In genomic region chr12:66234722-66235625, GRCh38 we compare ENCODE assay signal across 8 cellular contexts. TPM values are rescaled to one million over a fixed set of nuclear protein-coding genes. Genes with fewer than 3 reads are reported as not detected.
A peak's percentile ranks its signal among the peaks of the same experiment; 100 is the strongest.
DNase-seq lines count a peak whose midpoint lies in the region; ATAC-seq and TF ChIP-seq lines count a peak whose summit lies in the region.
"Not testable (repeated sequence)": the region's sequence is repeated elsewhere in the genome, so short reads cannot be mapped to it uniquely, and the experiment has no call there.

No MANE protein-coding gene starts in this region.

- intact Hi-C loops in activated T-helper 2 cell treated with anti-CD3 and anti-CD28 coated beads, Interferon-gamma antibody, Interleukin-2, Interleukin-4, amounts not matched to agents 10 μg/mL and 5 μg/mL and 100 μg/mL, durations not matched to agents 14 hours and 24 hours and 36 hours (cut with micrococcal nuclease); esophagus squamous epithelium (cut with DNase I): not testable (repeated sequence)

- H3K27me3 Mint-ChIP-seq in activated T-helper 2 cell treated with anti-CD3 and anti-CD28 coated beads, Interferon-gamma antibody, Interleukin-2, Interleukin-4, amounts not matched to agents 10 μg/mL and 5 μg/mL and 100 μg/mL, durations not matched to agents 14 hours and 24 hours and 36 hours (ENCODE audit: low read depth) = peaks cover 44% of the 10 kb centered on the region
- H3K27me3 Mint-ChIP-seq in mesothelial cell of epicardium (ENCODE audit: low read depth) = peaks cover 34% of the 10 kb centered on the region

- not testable (repeated sequence) for H3K9me3 Mint-ChIP-seq in activated T-helper 2 cell treated with anti-CD3 and anti-CD28 coated beads, Interferon-gamma antibody, Interleukin-2, Interleukin-4, amounts not matched to agents 10 μg/mL and 5 μg/mL and 100 μg/mL, durations not matched to agents 14 hours and 24 hours and 36 hours; mesothelial cell of epicardium

- 8 to 26% methylated on average over 11 to 31 of the region's 74 CpGs for WGBS in esophagus squamous epithelium, 2 donors

- not testable (repeated sequence) for TF ChIP-seq CTCF in HL-60 (IDR thresholded peaks at IDR 0.05; ENCODE audit: insufficient read depth, low read length); esophagus squamous epithelium (IDR thresholded peaks at IDR 0.05); mesothelial cell of epicardium (IDR thresholded peaks at IDR 0.05; ENCODE audit: unreplicated experiment)
- TF ChIP-seq CTCF in Peyer's patch (IDR thresholded peaks at IDR 0.05) = peak in 1 of 6 experiments; percentile 3

- peak; percentile 41 for ATAC-seq in GM21447 (IDR thresholded peaks at IDR 0.05; ENCODE audit: unreplicated experiment)

- H3K36me3 ChIP-seq in Peyer's patch = not testable (repeated sequence)
- H3K36me3 ChIP-seq in esophagus squamous epithelium = peaks cover 0 to 15% (median 0%) of the 10 kb centered on the region in 3 donors

- H3K9me3 ChIP-seq in Peyer's patch, esophagus squamous epithelium: not testable (repeated sequence)

- not testable (repeated sequence) for H3K4me1 ChIP-seq in Peyer's patch
- peaks cover 0 to 17% (median 3%) of the 10 kb centered on the region in 3 donors for H3K4me1 ChIP-seq in esophagus squamous epithelium

- H3K4me3 Mint-ChIP-seq in activated T-helper 2 cell treated with anti-CD3 and anti-CD28 coated beads, Interferon-gamma antibody, Interleukin-2, Interleukin-4, amounts not matched to agents 10 μg/mL and 5 μg/mL and 100 μg/mL, durations not matched to agents 14 hours and 24 hours and 36 hours (ENCODE audit: low read depth) = peak overlapping the region; percentile 61
- peak overlapping the region; percentile 65 for H3K4me3 Mint-ChIP-seq in mesothelial cell of epicardium

- H3K27ac Mint-ChIP-seq in activated T-helper 2 cell treated with anti-CD3 and anti-CD28 coated beads, Interferon-gamma antibody, Interleukin-2, Interleukin-4, amounts not matched to agents 10 μg/mL and 5 μg/mL and 100 μg/mL, durations not matched to agents 14 hours and 24 hours and 36 hours; mesothelial cell of epicardium: not testable (repeated sequence)

- H3K36me3 Mint-ChIP-seq in activated T-helper 2 cell treated with anti-CD3 and anti-CD28 coated beads, Interferon-gamma antibody, Interleukin-2, Interleukin-4, amounts not matched to agents 10 μg/mL and 5 μg/mL and 100 μg/mL, durations not matched to agents 14 hours and 24 hours and 36 hours (ENCODE audit: low read depth); mesothelial cell of epicardium: not testable (repeated sequence)

- H3K4me3 ChIP-seq in HL-60 (replicated peaks; ENCODE audit: insufficient read depth, low read length) (peak overlapping the region; percentile 23), Peyer's patch (peak overlapping the region; percentile 39 to 60 (median 55)), esophagus squamous epithelium (peak overlapping the region; percentile 38 to 70 (median 50))

- peak; percentile 80 for DNase-seq in D341Med (ENCODE audit: low spot score)
- peak in 1 of 2 experiments; percentile 77 for DNase-seq in HL-60 (ENCODE audit: low read depth in 1 of 2, low spot score in 1 of 2)
- DNase-seq in Peyer's patch = peak; percentile 50 to 71 (median 63)
- DNase-seq in activated T-helper 2 cell treated with anti-CD3 and anti-CD28 coated beads, Interferon-gamma antibody, Interleukin-2, Interleukin-4, amounts not matched to agents 10 μg/mL and 5 μg/mL and 100 μg/mL, durations not matched to agents 14 hours and 24 hours and 36 hours (ENCODE audit: low spot score); esophagus squamous epithelium (lab: John Stamatoyannopoulos, UW): not testable (repeated sequence)
- peak; percentile 44 to 61 for DNase-seq in mesothelial cell of epicardium (ENCODE audit: low spot score in 2 of 2, unreplicated experiment in 2 of 2)
- peak; percentile 13 to 16 for DNase-seq in stimulated activated CD8-positive, alpha-beta memory T cell treated with anti-CD3 and anti-CD28 coated beads, Interleukin-2, amount 100 ng/mL, for 48 hours (ENCODE audit: low read depth in 2 of 2)

- not testable (repeated sequence) for TF ChIP-seq POLR2A in Peyer's patch (IDR thresholded peaks at IDR 0.05)
- TF ChIP-seq POLR2A in esophagus squamous epithelium (IDR thresholded peaks at IDR 0.05) = peak in 1 of 4 donors; percentile 16

- not testable (repeated sequence) for H3K4me1 Mint-ChIP-seq in activated T-helper 2 cell treated with anti-CD3 and anti-CD28 coated beads, Interferon-gamma antibody, Interleukin-2, Interleukin-4, amounts not matched to agents 10 μg/mL and 5 μg/mL and 100 μg/mL, durations not matched to agents 14 hours and 24 hours and 36 hours (ENCODE audit: low read depth)
- peaks cover 18% of the 10 kb centered on the region for H3K4me1 Mint-ChIP-seq in mesothelial cell of epicardium

- H3K27me3 ChIP-seq in HL-60 (ENCODE audit: insufficient read depth, poor library complexity, severe bottlenecking); Peyer's patch; esophagus squamous epithelium: not testable (repeated sequence)

- H3K27ac ChIP-seq in HL-60 (replicated peaks) (peak overlapping the region; percentile 96), Peyer's patch (peak overlapping the region in 3 of 4 donors; percentile 39 to 72 (median 60)), esophagus squamous epithelium (peak overlapping the region; percentile 45 to 86 (median 62))

RNA-seq across cellular contexts. Expression of gene IRAK3, which starts 46.0 kb away (rescaled TPM):
- total RNA-seq in Peyer's patch (10 to 100 TPM in 2 of 4 donors, 1 to 10 TPM in 2; 3.0 to 26.4 (median 7.8) TPM), esophagus squamous epithelium (10 to 100 TPM in 1 of 4 donors, 1 to 10 TPM in 3; 1.5 to 14.1 (median 7.7) TPM), mesothelial cell of epicardium (1.5 to 2.2 TPM (median 1.9 TPM) in 3 replicates)
- total RNA-seq in activated T-helper 2 cell treated with anti-CD3 and anti-CD28 coated beads, Interferon-gamma antibody, Interleukin-2, Interleukin-4, amounts not matched to agents 10 μg/mL and 5 μg/mL and 100 μg/mL, durations not matched to agents 14 hours and 24 hours and 36 hours = 0.91 and 1.2 TPM in 2 replicates
